In genomic region chr13:21242236-21242635, GRCh38 we compare ENCODE assay signal across 20 cellular contexts.
DNase-seq lines count a peak whose midpoint lies in the region; ATAC-seq, FAIRE-seq and TF ChIP-seq lines count a peak whose summit lies in the region.
"Had no signal": no experiment of that assay in that cellular context is flagged by ENCODE, and none has a peak within 500 bp of the region (broad histone marks: within the 10 kb centered on the region; RNA-seq: fewer than 3 reads in every experiment).

No MANE protein-coding gene starts in this region.

- SMC1A ChIA-PET in GM12878 (lab: Charles Lee; ENCODE audit: uncharacterized antibody, unreplicated experiment) = interaction anchor here (1.6 kb wide), 1 partner anchor 9 kb away, joined by 5 read pairs; no protein-coding TSS in a partner anchor

- H3K9ac ChIP-seq in DND-41 (ENCODE audit: low read depth, low read length) = peak overlapping the region; percentile 4; the same call in 1 of the 2 replicates
- H3K9ac ChIP-seq in GM12878 (ENCODE audit: control insufficient read depth, insufficient read depth, low read length) = no peak overlapping the region

- H2AFZ ChIP-seq in DND-41 (ENCODE audit: low read depth, low read length) (0 out of 2 replicates have a peak overlapping the region, but pooled peaks have one; percentile 17), GM12878 (ENCODE audit: control insufficient read depth, low read depth, low read length) (no peak overlapping the region)
- H2AFZ ChIP-seq: PC-9 had no signal

- in situ Hi-C loops in GM12878 (cut with MboI) = no loop called here

- peak; percentile 71 for TF ChIP-seq CTCF in DND-41 (IDR thresholded peaks at IDR 0.05; ENCODE audit: borderline replicate concordance, extremely low read depth, low read length, poor library complexity, severe bottlenecking)
- TF ChIP-seq CTCF in GM12878 (IDR thresholded peaks at IDR 0.05 in 2 of 3, conservative IDR thresholded peaks at IDR 0.05 in 1 of 3; ENCODE audit: control insufficient read depth in 2 of 3, extremely low read depth in 1 of 3, insufficient read depth in 1 of 3, low read depth in 3 of 3, low read length in 3 of 3) = no peak
- no peak for TF ChIP-seq CTCF in sigmoid colon (IDR thresholded peaks at IDR 0.05)

- no peaks in the 10 kb centered on the region for H3K27me3 ChIP-seq in DND-41 (ENCODE audit: insufficient read depth, low read length, poor library complexity)
- H3K27me3 ChIP-seq in GM12878 (replicated peaks in 1 of 2; ENCODE audit: control insufficient read depth in 2 of 2, insufficient read depth in 2 of 2, low read length in 1 of 2) = no peaks in the 10 kb centered on the region; a peak in 1 of 4 replicates
- no peaks in the 10 kb centered on the region for H3K27me3 ChIP-seq in sigmoid colon
- H3K27me3 ChIP-seq: SJSA1 had no signal

- POLR2A ChIA-PET in GM12878 (lab: Charles Lee) = no interaction called here

- CTCF ChIA-PET in GM12878 (lab: Yijun Ruan, JAX) = interaction anchor here (1.3 kb wide), 1 partner anchor 10 kb away, joined by 3 read pairs; no protein-coding TSS in a partner anchor

- WGBS in GM12878 (ENCODE audit: insufficient coverage, insufficient replicate concordance, low lambda C conversion rate, missing lambda C conversion rate) = 67% methylated on average over 9 of the region's 9 CpGs
- 87 to 90% methylated on average over 9 of the region's 9 CpGs for WGBS in sigmoid colon, 2 donors

- no peak for TF ChIP-seq POLR2A in GM12878 (IDR thresholded peaks at IDR 0.05; ENCODE audit: low read depth, low read length)
- TF ChIP-seq POLR2A in sigmoid colon (IDR thresholded peaks at IDR 0.05) = no peak

- ATAC-seq in DND-41 (ENCODE audit: insufficient read depth, low read depth) (peak; percentile 59), GM12878 (no peak), HG02678 (IDR thresholded peaks at IDR 0.05; ENCODE audit: unreplicated experiment) (no peak)
- ATAC-seq: esophagus mucosa had no signal

- TF ChIP-seq RAD21 in GM12878 (IDR thresholded peaks at IDR 0.05; ENCODE audit: insufficient read depth, low read depth, low read length) = 0 out of 2 replicates have a peak, but pooled peaks have one; percentile 7

- H4K20me1 ChIP-seq in DND-41 (ENCODE audit: insufficient read depth, low read length) (no peaks in the 10 kb centered on the region), GM12878 (ENCODE audit: control insufficient read depth, insufficient read depth) (no peaks in the 10 kb centered on the region)

- TF ChIP-seq EP300 in GM12878 (IDR thresholded peaks at IDR 0.05; ENCODE audit: borderline replicate concordance in 1 of 2, control insufficient read depth in 1 of 2, low read depth in 2 of 2, low read length in 2 of 2) = no peak
- TF ChIP-seq EP300 in sigmoid colon (IDR thresholded peaks at IDR 0.05) = no peak

- H3K4me3 ChIP-seq in DND-41 (ENCODE audit: low read depth in 1 of 2, low read length in 2 of 2) = no peak overlapping the region
- H3K4me3 ChIP-seq in Jurkat, Clone E6-1 (ENCODE audit: low read length) = no peak overlapping the region
- H3K4me3 ChIP-seq in GM12878 = no peak overlapping the region
- no peak overlapping the region for H3K4me3 ChIP-seq in sigmoid colon
- H3K4me3 ChIP-seq: PC-9, SJSA1 had no signal

- no TSS peak for BruUV-seq in GM12878 (replicated peaks; lab: Mats Ljungman, UMichigan)

- H3K9me3 ChIP-seq in DND-41 (ENCODE audit: insufficient read depth, low read length, severe bottlenecking) = peaks cover 9% of the 10 kb centered on the region
- no peaks in the 10 kb centered on the region; the same call in 2 of the 3 replicates for H3K9me3 ChIP-seq in GM12878 (replicated peaks; ENCODE audit: control insufficient read depth, insufficient read depth, low read length)
- no peaks in the 10 kb centered on the region for H3K9me3 ChIP-seq in sigmoid colon
- H3K9me3 ChIP-seq: SJSA1 had no signal

- no peaks in the 10 kb centered on the region for H3K36me3 ChIP-seq in DND-41 (ENCODE audit: insufficient read depth, low read length)
- H3K36me3 ChIP-seq in GM12878 (ENCODE audit: control insufficient read depth in 2 of 2, insufficient read depth in 2 of 2, low read length in 1 of 2) = no peaks in the 10 kb centered on the region
- H3K36me3 ChIP-seq in sigmoid colon = no peaks in the 10 kb centered on the region
- H3K36me3 ChIP-seq: SJSA1 had no signal

- DNase-seq in DND-41 (peak; percentile 74), GM12878 (ENCODE audit: low read depth, low spot score) (no peak), left kidney (ENCODE audit: low read depth, low spot score) (peak; percentile 59), sigmoid colon (no peak), DMS 273 treated with DMSO at 0.1 percent for 48 hours (lab: John Stamatoyannopoulos, UW) (no peak), C1 segment of cervical spinal cord (lab: John Stamatoyannopoulos, UW) (no peak)
- peak; percentile 60 for DNase-seq in Jurkat, Clone E6-1 (ENCODE audit: low read depth, low spot score)
- DNase-seq: activated CD4-positive, alpha-beta T cell treated with anti-CD3 and anti-CD28 coated beads, Interleukin-2, amount 50 U/mL, for 1 hour; activated T-cell treated with anti-CD3 and anti-CD28 coated beads, Interleukin-2, amount 50 U/mL, for 24 hours; HFFc6; IMR-90; midbrain; NCI-H2227 treated with DMSO at 0.1 percent for 48 hours; PC-9; stimulated activated CD4-positive, alpha-beta T cell treated with anti-CD3 and anti-CD28 coated beads, Interleukin-4, amount 100 ng/mL, for 24 hours; stimulated activated CD8-positive, alpha-beta memory T cell treated with anti-CD3 and anti-CD28 coated beads, Interleukin-4, amount 100 ng/mL, for 48 hours; T1000 had no signal

- no peak for FAIRE-seq in GM12878 (lab: Jason Lieb, UNC)

- H3K27ac ChIP-seq in DND-41 (ENCODE audit: low read length) (peak overlapping the region; percentile 88), GM12878 (ENCODE audit: control insufficient read depth, insufficient read depth) (no peak overlapping the region), sigmoid colon (no peak overlapping the region)
- H3K27ac ChIP-seq: PC-9, SJSA1 had no signal

- H3K79me2 ChIP-seq in DND-41 (ENCODE audit: insufficient read depth, low read length) (no peaks in the 10 kb centered on the region), GM12878 (ENCODE audit: control insufficient read depth, insufficient read depth, low read length) (no peaks in the 10 kb centered on the region)

- intact Hi-C loops in GM12878 (cut with micrococcal nuclease; ENCODE audit: unreplicated experiment) = no loop called here
- intact Hi-C loops in sigmoid colon (cut with DNase I) = no loop called here

- no peak overlapping the region for H3K4me2 ChIP-seq in DND-41 (ENCODE audit: insufficient read depth, low read length)
- H3K4me2 ChIP-seq in GM12878 (ENCODE audit: control insufficient read depth, insufficient read depth) = no peak overlapping the region
- H3K4me2 ChIP-seq: PC-9 had no signal

- RAD21 ChIA-PET in GM12878 (lab: Charles Lee; ENCODE audit: unreplicated experiment) = no interaction called here

- H3K4me1 ChIP-seq in DND-41 (ENCODE audit: insufficient read depth, low read length) = peaks cover 52% of the 10 kb centered on the region
- H3K4me1 ChIP-seq in GM12878 (ENCODE audit: control insufficient read depth, insufficient read depth, low read length) = no peaks in the 10 kb centered on the region
- H3K4me1 ChIP-seq in sigmoid colon = peaks cover 0 to 8% (median 0%) of the 10 kb centered on the region in 4 donors
- H3K4me1 ChIP-seq: SJSA1 had no signal

TF ChIP-seq in GM12878, 131 proteins besides CTCF, POLR2A, EP300 and RAD21:
- TF ChIP-seq DPF2 (IDR thresholded peaks at IDR 0.05) (no peak), IRF4 (IDR thresholded peaks at IDR 0.05; ENCODE audit: low read depth, low read length) (no peak)
TF ChIP-seq in GM12878: peak in this region for 0.

Comparison
In these comparisons a context has a peak if more than half of its experiments do, and no peak if none do; other contexts are left out.
1. DNase-seq: peak in DND-41 (single experiment), Jurkat, Clone E6-1 (single experiment) and left kidney (single experiment); none in GM12878 (single experiment), sigmoid colon (single experiment), DMS 273 treated with DMSO at 0.1 percent for 48 hours (single experiment) and C1 segment of cervical spinal cord (0 of 14).